25 cellular contexts compared by ENCODE assay signal in genomic region chr6:84204011-84204410, GRCh38.
"Had no signal": no experiment of that assay in that cellular context is flagged by ENCODE, and none has a peak within 500 bp of the region (broad histone marks: within the 10 kb centered on the region; RNA-seq: fewer than 3 reads in every experiment).

No MANE protein-coding gene starts in this region.

- H3K27ac Mint-ChIP-seq: dendritic cell treated with granulocyte-macrophage colony-stimulating factor and Interleukin-4, amounts not matched to agents 40 ng/mL and 50 ng/mL, for 4 days; effector memory CD8-positive, alpha-beta T cell; endodermal cell; mesothelial cell of epicardium; naive B cell had no signal

- H3K4me3 Mint-ChIP-seq: dendritic cell treated with granulocyte-macrophage colony-stimulating factor and Interleukin-4, amounts not matched to agents 40 ng/mL and 50 ng/mL, for 4 days; effector memory CD8-positive, alpha-beta T cell; endodermal cell; immature natural killer cell; mesothelial cell of epicardium; naive B cell; naive thymus-derived CD8-positive, alpha-beta T cell had no signal

- H3K4me1 Mint-ChIP-seq: mesothelial cell of epicardium, naive B cell had no signal

- H3K27me3 Mint-ChIP-seq: dendritic cell treated with granulocyte-macrophage colony-stimulating factor and Interleukin-4, amounts not matched to agents 40 ng/mL and 50 ng/mL, for 4 days; effector memory CD8-positive, alpha-beta T cell; naive B cell; naive thymus-derived CD8-positive, alpha-beta T cell had no signal

- DNase-seq: colonic mucosa; cortex of kidney; effector CD8-positive, alpha-beta T cell; effector memory CD8-positive, alpha-beta T cell; endodermal cell; erythroblast; esophagus squamous epithelium; foreskin fibroblast; heart left ventricle; hypothalamus; immature natural killer cell; islet precursor cell; kidney; kidney glomerular epithelial cell; left lung; left ventricle myocardium superior; lower lobe of right lung; mesenchymal stem cell; mucosa of descending colon; naive B cell; naive thymus-derived CD8-positive, alpha-beta T cell had no signal

- H3K9me3 Mint-ChIP-seq: dendritic cell treated with granulocyte-macrophage colony-stimulating factor and Interleukin-4, amounts not matched to agents 40 ng/mL and 50 ng/mL, for 4 days; effector memory CD8-positive, alpha-beta T cell; immature natural killer cell had no signal

- ATAC-seq: effector memory CD8-positive, alpha-beta T cell; esophagus mucosa; gastroesophageal sphincter; heart left ventricle; left lung; left ventricle myocardium superior; lower lobe of right lung; mucosa of descending colon; naive thymus-derived CD8-positive, alpha-beta T cell had no signal
